Comparison of ENCODE assay signal across 19 cellular contexts in the genomic region with DNA sequence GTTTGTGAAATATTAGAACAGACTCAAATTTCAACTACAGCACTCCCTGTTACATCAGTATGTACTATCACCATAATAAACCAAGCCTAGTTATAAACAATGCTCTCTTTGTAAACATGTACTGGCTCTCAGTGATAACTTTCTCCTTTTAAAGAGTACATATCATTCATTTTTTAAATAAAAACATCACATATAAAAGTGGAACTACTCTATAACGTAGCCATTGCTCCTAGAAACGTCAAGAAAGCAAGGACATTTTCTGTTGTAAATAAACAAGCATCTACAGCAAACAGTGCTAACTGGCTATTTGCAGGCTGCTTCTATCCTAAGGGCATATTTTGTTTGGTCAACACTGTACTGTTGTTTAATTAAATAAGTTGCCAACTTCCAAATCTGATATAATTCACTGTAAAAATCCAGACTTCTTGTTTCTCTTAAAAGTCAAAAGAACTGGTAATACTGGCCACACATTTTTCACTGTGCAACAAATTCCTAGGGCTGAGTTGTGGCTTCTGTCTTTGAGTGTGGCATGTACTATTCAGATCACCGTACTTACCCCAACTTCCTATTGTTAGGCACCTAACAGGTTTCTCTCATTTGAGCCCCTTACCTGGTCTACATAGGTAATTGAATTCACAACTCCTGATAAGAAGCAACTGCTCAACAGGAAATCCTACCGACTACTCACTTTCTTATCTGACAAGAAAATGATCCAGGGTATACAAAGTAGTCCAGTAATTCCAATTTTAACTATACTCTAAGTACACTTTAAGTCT.
DNase-seq lines count a peak whose midpoint lies in the region; ATAC-seq and TF ChIP-seq lines count a peak whose summit lies in the region.
"Had no signal": no experiment of that assay in that cellular context is flagged by ENCODE, and none has a peak within 500 bp of the region (broad histone marks: within the 10 kb centered on the region; RNA-seq: fewer than 3 reads in every experiment).

No MANE protein-coding gene starts in this region.

- no peak for ATAC-seq in GM19463 (IDR thresholded peaks at IDR 0.05; ENCODE audit: unreplicated experiment)
- ATAC-seq: left ventricle myocardium superior, right lobe of liver, SK-N-SH treated with all-trans-retinoic acid at 6 μM for 48 hours had no signal

- H4K20me1 ChIP-seq in OCI-LY7 (ENCODE audit: insufficient read depth, low read length) = no peaks in the 10 kb centered on the region

- H3K27ac ChIP-seq in OCI-LY7 (ENCODE audit: low read depth, low read length, poor library complexity, severe bottlenecking) = no peak overlapping the region
- H3K27ac ChIP-seq: right lobe of liver, stomach had no signal

- no peak overlapping the region for H3K4me2 ChIP-seq in OCI-LY7 (ENCODE audit: low read length)

- DNase-seq in AG10803 (ENCODE audit: low read depth) (peak; percentile 26), LoVo (ENCODE audit: low spot score) (peak; percentile 9), astrocyte of the hippocampus (ENCODE audit: low read depth, low spot score) (peak; percentile 30), islet precursor cell (peak; percentile 50), GM13977 (ENCODE audit: low spot score) (no peak), OCI-LY7 (ENCODE audit: low spot score) (no peak), NCI-H2029 (lab: John Stamatoyannopoulos, UW) (no peak)
- DNase-seq: activated CD4-positive, alpha-beta T cell treated with anti-CD3 and anti-CD28 coated beads, Interleukin-2, amount 10 ng/mL, durations not matched to agents 24 days and 14 days; activated CD8-positive, alpha-beta memory T cell treated with anti-CD3 and anti-CD28 coated beads, Interleukin-2, amount 50 U/mL, for 48 hours; activated naive CD4-positive, alpha-beta T cell treated with anti-CD3 and anti-CD28 coated beads for 36 hours; aorta; CD8-positive, alpha-beta memory T cell; DMS79 treated with DMSO at 0.1 percent for 48 hours; left ventricle myocardium superior; NCI-H2029 treated with DMSO at 0.1 percent for 48 hours; right lobe of liver; stomach had no signal

- no peak overlapping the region for H2AFZ ChIP-seq in OCI-LY7 (ENCODE audit: low read length)

- POLR2A ChIA-PET in OCI-LY7 (lab: Charles Lee) = interaction anchor here (0.8 kb wide), 1 partner anchor 43 kb away, joined by 3 read pairs; no protein-coding TSS in a partner anchor

- intact Hi-C loops in OCI-LY7 (cut with micrococcal nuclease; ENCODE audit: unreplicated experiment) = no loop called here

- H3K79me2 ChIP-seq in OCI-LY7 (ENCODE audit: insufficient read depth, low read depth, low read length) = no peaks in the 10 kb centered on the region

- H3K9me2 ChIP-seq in OCI-LY7 (ENCODE audit: insufficient read depth, low read length) = no peaks in the 10 kb centered on the region; the same call in 1 of the 2 replicates

- no peaks in the 10 kb centered on the region for H3K36me3 ChIP-seq in OCI-LY7 (ENCODE audit: insufficient read depth, low read length)
- H3K36me3 ChIP-seq: right lobe of liver, stomach had no signal

- TF ChIP-seq CTCF in AG10803 (conservative IDR thresholded peaks at IDR 0.05; ENCODE audit: low read length) = no peak
- TF ChIP-seq CTCF in GM13977 (IDR thresholded peaks at IDR 0.05; ENCODE audit: extremely low read depth, insufficient read depth, missing control alignments) = no peak
- TF ChIP-seq CTCF in OCI-LY7 (conservative IDR thresholded peaks at IDR 0.05; ENCODE audit: low read length) = no peak

- in situ Hi-C loops in GM13977 (cut with MboI; ENCODE audit: low pct_unique_long_range_greater_than_20kb, low sequenced_read_pairs, unreplicated experiment) = no loop called here

- H3K4me3 ChIP-seq in AG10803 (ENCODE audit: low read length) (no peak overlapping the region), OCI-LY7 (ENCODE audit: low read depth, low read length, poor library complexity, severe bottlenecking) (no peak overlapping the region)
- H3K4me3 ChIP-seq: right lobe of liver, stomach had no signal

- H3K9me3 ChIP-seq in OCI-LY7 (ENCODE audit: low read length) = no peaks in the 10 kb centered on the region
- H3K9me3 ChIP-seq: right lobe of liver, stomach had no signal

- peaks cover 8% of the 10 kb centered on the region for H3K4me1 ChIP-seq in OCI-LY7 (ENCODE audit: insufficient read depth, low read length, poor library complexity, severe bottlenecking)
- H3K4me1 ChIP-seq: right lobe of liver had no signal

- BruUV-seq in OCI-LY7 (replicated peaks; lab: Mats Ljungman, UMichigan) = no TSS peak

- CTCF ChIA-PET in OCI-LY7 (lab: Charles Lee; ENCODE audit: unreplicated experiment) = no interaction called here

Comparison
In these comparisons a context has a peak if more than half of its experiments do, and no peak if none do; other contexts are left out.
1. DNase-seq: peak in AG10803 (single experiment), LoVo (single experiment), astrocyte of the hippocampus (single experiment) and islet precursor cell (single experiment); none in GM13977 (single experiment), OCI-LY7 (single experiment) and NCI-H2029 (single experiment).